In the genomic region with DNA sequence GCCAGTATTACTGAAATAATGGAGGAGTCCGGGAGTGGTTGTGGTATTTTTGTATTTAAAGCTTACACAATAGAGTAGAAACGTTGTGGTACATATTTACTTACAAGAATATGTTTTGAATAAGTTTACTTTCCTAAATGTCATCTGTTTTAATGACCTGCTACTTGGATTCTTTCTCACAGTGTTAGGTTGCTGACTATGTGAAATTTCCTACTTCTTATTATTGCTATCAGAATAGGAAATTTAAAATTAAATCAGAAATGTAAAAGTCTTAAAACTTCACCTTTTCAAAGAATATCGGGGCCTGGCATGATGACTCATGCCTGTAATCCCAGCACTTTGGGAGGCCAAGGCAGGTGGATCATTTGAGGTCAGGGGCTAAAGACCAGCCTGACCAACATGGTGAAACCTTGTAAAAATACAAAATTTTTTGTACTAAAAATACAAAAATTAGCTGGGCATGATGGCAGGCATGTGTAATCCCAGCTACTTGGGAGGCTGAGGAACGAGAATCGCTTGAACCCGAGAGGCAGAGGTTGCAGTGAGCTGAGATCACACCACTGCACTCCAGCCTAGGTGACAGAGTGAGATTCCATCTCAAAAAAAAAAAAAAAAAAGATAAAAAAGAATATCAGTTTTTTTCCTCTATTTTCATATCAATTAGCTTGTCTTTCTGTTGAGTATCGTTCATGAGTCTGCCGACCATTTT, we compare ENCODE assay signal across 9 cellular contexts.
DNase-seq lines count a peak whose midpoint lies in the region; ATAC-seq and TF ChIP-seq lines count a peak whose summit lies in the region.
"Had no signal": no experiment of that assay in that cellular context is flagged by ENCODE, and none has a peak within 500 bp of the region (broad histone marks: within the 10 kb centered on the region; RNA-seq: fewer than 3 reads in every experiment).

No MANE protein-coding gene starts in this region.

- TF ChIP-seq CTCF in left lung (IDR thresholded peaks at IDR 0.05): no peak
- TF ChIP-seq CTCF in uterus (IDR thresholded peaks at IDR 0.05): no peak

- no peaks in the 10 kb centered on the region for H3K9me3 Mint-ChIP-seq in activated T-helper 1 cell treated with anti-CD3 and anti-CD28 coated beads, Interleukin-12 subunit alpha, Interleukin-12 subunit beta, Interleukin-2, Interleukin-4 antibody, amounts not matched to agents 30 ng/mL and 10 ng/mL and 1 ng/mL, durations not matched to agents 14 hours and 24 hours and 36 hours

- no peak overlapping the region for H3K4me3 ChIP-seq in left lung
- H3K4me3 ChIP-seq in uterus: no peak overlapping the region

- H3K9me3 ChIP-seq in left lung: no peaks in the 10 kb centered on the region
- H3K9me3 ChIP-seq in uterus: no peaks in the 10 kb centered on the region

- H3K27me3 Mint-ChIP-seq in activated T-helper 1 cell treated with anti-CD3 and anti-CD28 coated beads, Interleukin-12 subunit alpha, Interleukin-12 subunit beta, Interleukin-2, Interleukin-4 antibody, amounts not matched to agents 30 ng/mL and 10 ng/mL and 1 ng/mL, durations not matched to agents 14 hours and 24 hours and 36 hours (ENCODE audit: insufficient read depth): peaks cover 2% of the 10 kb centered on the region

- peaks cover 36 to 74% of the 10 kb centered on the region in 2 donors for H3K4me1 ChIP-seq in left lung
- peaks cover 3 to 6% of the 10 kb centered on the region in 2 donors for H3K4me1 ChIP-seq in uterus

- TF ChIP-seq POLR2A in uterus (IDR thresholded peaks at IDR 0.05): no peak

- H3K4me3 Mint-ChIP-seq in activated T-helper 1 cell treated with anti-CD3 and anti-CD28 coated beads, Interleukin-12 subunit alpha, Interleukin-12 subunit beta, Interleukin-2, Interleukin-4 antibody, amounts not matched to agents 30 ng/mL and 10 ng/mL and 1 ng/mL, durations not matched to agents 14 hours and 24 hours and 36 hours: peak overlapping the region; percentile 66

- H3K36me3 ChIP-seq in left lung (no peaks in the 10 kb centered on the region), uterus (no peaks in the 10 kb centered on the region)

- H3K27ac ChIP-seq in left lung (peak overlapping the region; percentile 92 to 94), uterus (peak overlapping the region; percentile 83 to 96)

- H3K27ac Mint-ChIP-seq in activated T-helper 1 cell treated with anti-CD3 and anti-CD28 coated beads, Interleukin-12 subunit alpha, Interleukin-12 subunit beta, Interleukin-2, Interleukin-4 antibody, amounts not matched to agents 30 ng/mL and 10 ng/mL and 1 ng/mL, durations not matched to agents 14 hours and 24 hours and 36 hours: peak overlapping the region; percentile 90

- H3K36me3 Mint-ChIP-seq in activated T-helper 1 cell treated with anti-CD3 and anti-CD28 coated beads, Interleukin-12 subunit alpha, Interleukin-12 subunit beta, Interleukin-2, Interleukin-4 antibody, amounts not matched to agents 30 ng/mL and 10 ng/mL and 1 ng/mL, durations not matched to agents 14 hours and 24 hours and 36 hours (ENCODE audit: low read depth): peaks cover 11% of the 10 kb centered on the region

- DNase-seq in stimulated activated CD4-positive, alpha-beta T cell treated with anti-CD3 and anti-CD28 coated beads, Interleukin-1b, Interleukin-23, amount 100 ng/mL, for 48 hours: peak; percentile 44
- DNase-seq in stimulated activated CD4-positive, alpha-beta T cell treated with anti-CD3 and anti-CD28 coated beads, Interleukin-4, amount 100 ng/mL, for 4 hours: no peak
- no peak for DNase-seq in activated T-helper 1 cell treated with anti-CD3 and anti-CD28 coated beads, Interleukin-12 subunit alpha, Interleukin-12 subunit beta, Interleukin-2, Interleukin-4 antibody, amounts not matched to agents 30 ng/mL and 10 ng/mL and 1 ng/mL, durations not matched to agents 14 hours and 24 hours and 36 hours (ENCODE audit: low spot score)
- DNase-seq in left lung (no peak), uterus (no peak), anterior cingulate cortex (lab: John Stamatoyannopoulos, UW) (no peak)
- DNase-seq: DMS79 treated with DMSO at 0.1 percent for 48 hours had no signal

- no peak for ATAC-seq in left lung
- ATAC-seq in GM18907 (IDR thresholded peaks at IDR 0.05; ENCODE audit: unreplicated experiment): no peak
- no peak for ATAC-seq in GM19455 (IDR thresholded peaks at IDR 0.05; ENCODE audit: unreplicated experiment)

- intact Hi-C loops in activated T-helper 1 cell treated with anti-CD3 and anti-CD28 coated beads, Interleukin-12 subunit alpha, Interleukin-12 subunit beta, Interleukin-2, Interleukin-4 antibody, amounts not matched to agents 30 ng/mL and 10 ng/mL and 1 ng/mL, durations not matched to agents 14 hours and 24 hours and 36 hours (cut with micrococcal nuclease): no loop called here
- intact Hi-C loops in left lung (cut with DNase I) (no loop called here), uterus (cut with DNase I; ENCODE audit: low total_unique reads) (no loop called here)

- peaks cover 56% of the 10 kb centered on the region for H3K4me1 Mint-ChIP-seq in activated T-helper 1 cell treated with anti-CD3 and anti-CD28 coated beads, Interleukin-12 subunit alpha, Interleukin-12 subunit beta, Interleukin-2, Interleukin-4 antibody, amounts not matched to agents 30 ng/mL and 10 ng/mL and 1 ng/mL, durations not matched to agents 14 hours and 24 hours and 36 hours (ENCODE audit: low read depth)

- H3K27me3 ChIP-seq in left lung (no peaks in the 10 kb centered on the region), uterus (no peaks in the 10 kb centered on the region)
